1 cellular context compared by ENCODE assay signal in the genomic region with DNA sequence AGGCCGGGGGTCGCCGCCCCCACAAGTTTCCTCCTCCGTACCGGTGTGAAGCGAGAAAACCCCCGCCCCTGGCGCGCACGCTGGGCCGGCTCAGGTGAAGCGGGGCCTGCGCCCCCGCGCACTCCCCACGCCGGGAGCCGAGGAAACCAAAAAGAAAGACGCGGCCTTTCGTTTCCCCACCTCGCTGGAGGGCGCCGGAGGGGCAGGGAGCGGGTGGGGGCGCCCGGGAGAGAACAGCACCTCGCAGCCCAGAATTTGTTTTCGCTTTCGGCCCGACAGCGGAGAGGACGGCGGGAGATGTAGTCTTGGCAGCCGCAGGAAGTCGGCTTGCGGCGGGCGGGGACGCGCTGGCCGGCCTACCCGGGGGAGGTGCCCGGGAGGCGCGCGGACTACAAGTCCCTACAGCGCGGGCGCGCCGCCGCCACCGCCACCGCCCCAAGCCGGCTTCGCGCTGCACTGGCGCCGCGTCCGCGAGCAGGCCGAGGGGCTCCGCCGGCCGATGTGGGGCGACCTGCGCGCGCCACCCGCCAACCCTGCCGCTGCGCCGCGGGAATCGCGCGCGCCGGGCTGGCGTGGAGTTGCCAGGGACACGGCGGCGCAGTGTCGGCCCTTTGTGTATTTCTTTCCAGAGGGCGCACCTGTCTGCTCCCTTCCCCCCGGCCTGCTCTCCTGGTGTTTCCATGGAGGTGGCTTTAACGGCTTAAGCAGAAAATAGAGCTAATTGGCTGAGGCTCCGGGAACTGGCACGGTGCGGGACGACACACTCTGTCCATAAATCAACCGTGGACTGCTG.
A peak's percentile ranks its signal among the peaks of the same experiment; 100 is the strongest.
TF ChIP-seq lines count a peak whose summit lies in the region.

A gene with protein sequence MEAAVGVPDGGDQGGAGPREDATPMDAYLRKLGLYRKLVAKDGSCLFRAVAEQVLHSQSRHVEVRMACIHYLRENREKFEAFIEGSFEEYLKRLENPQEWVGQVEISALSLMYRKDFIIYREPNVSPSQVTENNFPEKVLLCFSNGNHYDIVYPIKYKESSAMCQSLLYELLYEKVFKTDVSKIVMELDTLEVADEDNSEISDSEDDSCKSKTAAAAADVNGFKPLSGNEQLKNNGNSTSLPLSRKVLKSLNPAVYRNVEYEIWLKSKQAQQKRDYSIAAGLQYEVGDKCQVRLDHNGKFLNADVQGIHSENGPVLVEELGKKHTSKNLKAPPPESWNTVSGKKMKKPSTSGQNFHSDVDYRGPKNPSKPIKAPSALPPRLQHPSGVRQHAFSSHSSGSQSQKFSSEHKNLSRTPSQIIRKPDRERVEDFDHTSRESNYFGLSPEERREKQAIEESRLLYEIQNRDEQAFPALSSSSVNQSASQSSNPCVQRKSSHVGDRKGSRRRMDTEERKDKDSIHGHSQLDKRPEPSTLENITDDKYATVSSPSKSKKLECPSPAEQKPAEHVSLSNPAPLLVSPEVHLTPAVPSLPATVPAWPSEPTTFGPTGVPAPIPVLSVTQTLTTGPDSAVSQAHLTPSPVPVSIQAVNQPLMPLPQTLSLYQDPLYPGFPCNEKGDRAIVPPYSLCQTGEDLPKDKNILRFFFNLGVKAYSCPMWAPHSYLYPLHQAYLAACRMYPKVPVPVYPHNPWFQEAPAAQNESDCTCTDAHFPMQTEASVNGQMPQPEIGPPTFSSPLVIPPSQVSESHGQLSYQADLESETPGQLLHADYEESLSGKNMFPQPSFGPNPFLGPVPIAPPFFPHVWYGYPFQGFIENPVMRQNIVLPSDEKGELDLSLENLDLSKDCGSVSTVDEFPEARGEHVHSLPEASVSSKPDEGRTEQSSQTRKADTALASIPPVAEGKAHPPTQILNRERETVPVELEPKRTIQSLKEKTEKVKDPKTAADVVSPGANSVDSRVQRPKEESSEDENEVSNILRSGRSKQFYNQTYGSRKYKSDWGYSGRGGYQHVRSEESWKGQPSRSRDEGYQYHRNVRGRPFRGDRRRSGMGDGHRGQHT (minus strand): TSS at position 292 of the 793 bp plus-strand sequence. CDS start 616 bp downstream, outside the sequence.

TF ChIP-seq in HepG2, 621 proteins besides CTCF, POLR2A, EP300 and RAD21 (continued from another document and continues in another):
- no peak for TF ChIP-seq KIAA2018 (CRISPR knock-in tag; IDR thresholded peaks at IDR 0.05; ENCODE audit: borderline replicate concordance)
- no peak for TF ChIP-seq ZNF367 (CRISPR knock-in tag; IDR thresholded peaks at IDR 0.05; ENCODE audit: borderline replicate concordance)
- no peak for TF ChIP-seq ZNF713 (CRISPR knock-in tag; IDR thresholded peaks at IDR 0.05)
- TF ChIP-seq BCLAF1 (IDR thresholded peaks at IDR 0.05), result no peak
- peak; percentile 65 for TF ChIP-seq AGO2 (optimal IDR thresholded peaks at IDR 0.05; ENCODE audit: low read depth, low read length)
- TF ChIP-seq ZNF891 (CRISPR knock-in tag; IDR thresholded peaks at IDR 0.05), result 0 out of 2 replicates have a peak, but pooled peaks have one; percentile 40
- TF ChIP-seq FOXO4 (CRISPR knock-in tag; conservative IDR thresholded peaks at IDR 0.05), result no peak
- TF ChIP-seq IRF9 (CRISPR knock-in tag; IDR thresholded peaks at IDR 0.05; ENCODE audit: borderline replicate concordance), result no peak
- no peak for TF ChIP-seq TP53 (CRISPR knock-in tag; conservative IDR thresholded peaks at IDR 0.05)
- TF ChIP-seq GTF2F1 (IDR thresholded peaks at IDR 0.05; ENCODE audit: low read length), result no peak
- TF ChIP-seq ZNF674 (CRISPR knock-in tag; IDR thresholded peaks at IDR 0.05; ENCODE audit: low read depth), result no peak
- TF ChIP-seq, protein P1, sequence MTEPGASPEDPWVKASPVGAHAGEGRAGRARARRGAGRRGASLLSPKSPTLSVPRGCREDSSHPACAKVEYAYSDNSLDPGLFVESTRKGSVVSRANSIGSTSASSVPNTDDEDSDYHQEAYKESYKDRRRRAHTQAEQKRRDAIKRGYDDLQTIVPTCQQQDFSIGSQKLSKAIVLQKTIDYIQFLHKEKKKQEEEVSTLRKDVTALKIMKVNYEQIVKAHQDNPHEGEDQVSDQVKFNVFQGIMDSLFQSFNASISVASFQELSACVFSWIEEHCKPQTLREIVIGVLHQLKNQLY (CRISPR knock-in tag; IDR thresholded peaks at IDR 0.05), result no peak
- no peak for TF ChIP-seq ZNF562 (CRISPR knock-in tag; IDR thresholded peaks at IDR 0.05; ENCODE audit: borderline replicate concordance)
- TF ChIP-seq, protein P2, sequence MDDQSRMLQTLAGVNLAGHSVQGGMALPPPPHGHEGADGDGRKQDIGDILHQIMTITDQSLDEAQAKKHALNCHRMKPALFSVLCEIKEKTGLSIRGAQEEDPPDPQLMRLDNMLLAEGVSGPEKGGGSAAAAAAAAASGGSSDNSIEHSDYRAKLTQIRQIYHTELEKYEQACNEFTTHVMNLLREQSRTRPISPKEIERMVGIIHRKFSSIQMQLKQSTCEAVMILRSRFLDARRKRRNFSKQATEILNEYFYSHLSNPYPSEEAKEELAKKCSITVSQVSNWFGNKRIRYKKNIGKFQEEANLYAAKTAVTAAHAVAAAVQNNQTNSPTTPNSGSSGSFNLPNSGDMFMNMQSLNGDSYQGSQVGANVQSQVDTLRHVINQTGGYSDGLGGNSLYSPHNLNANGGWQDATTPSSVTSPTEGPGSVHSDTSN (CRISPR knock-in tag; IDR thresholded peaks at IDR 0.05; ENCODE audit: borderline replicate concordance), result no peak
- no peak for TF ChIP-seq ZNF34 (CRISPR knock-in tag; IDR thresholded peaks at IDR 0.05; ENCODE audit: borderline replicate concordance)
- no peak for TF ChIP-seq ZNF256 (CRISPR knock-in tag; conservative IDR thresholded peaks at IDR 0.05)
- 0 out of 2 replicates have a peak, but pooled peaks have one; percentile 9 for TF ChIP-seq THRA (CRISPR knock-in tag; IDR thresholded peaks at IDR 0.05; ENCODE audit: borderline replicate concordance)
- no peak for TF ChIP-seq MEF2D (CRISPR knock-in tag; IDR thresholded peaks at IDR 0.05)
- TF ChIP-seq SIX4 (CRISPR knock-in tag; IDR thresholded peaks at IDR 0.05), result no peak
- no peak for TF ChIP-seq SIX1 (CRISPR knock-in tag; IDR thresholded peaks at IDR 0.05; ENCODE audit: borderline replicate concordance)
- TF ChIP-seq ZNF460 (CRISPR knock-in tag; IDR thresholded peaks at IDR 0.05; ENCODE audit: borderline replicate concordance), result no peak
- TF ChIP-seq ZNF777 (CRISPR knock-in tag; IDR thresholded peaks at IDR 0.05), result 0 out of 2 replicates have a peak, but pooled peaks have one; percentile 11
- TF ChIP-seq MXD4 (CRISPR knock-in tag; IDR thresholded peaks at IDR 0.05), result no peak
- TF ChIP-seq ZNF33A (CRISPR knock-in tag; IDR thresholded peaks at IDR 0.05; ENCODE audit: borderline replicate concordance), result no peak
